Comparison of ENCODE assay signal across 1 cellular context in the genomic region with DNA sequence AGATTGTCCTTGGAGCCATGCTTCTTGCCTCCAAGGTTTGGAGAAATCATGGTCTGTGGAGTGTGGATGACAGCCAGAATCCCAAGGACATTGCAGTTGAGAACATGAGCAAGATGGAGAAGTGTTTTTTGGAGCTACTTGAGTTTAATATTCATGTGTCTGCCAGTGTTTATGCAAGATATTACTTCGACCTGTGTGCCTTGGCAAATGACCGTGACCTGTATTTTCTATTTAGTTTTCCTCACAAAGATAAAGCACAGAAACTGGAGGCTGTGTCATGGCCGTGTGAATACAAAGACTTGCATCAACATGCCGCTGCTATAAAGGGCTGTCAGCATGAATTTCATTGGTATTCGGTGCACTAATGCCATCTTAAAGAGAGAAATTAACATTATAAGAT.
TF ChIP-seq lines count a peak whose summit lies in the region.

No MANE protein-coding gene starts in this region.

TF ChIP-seq in GM23338, 12 proteins besides CTCF, POLR2A, EP300 and RAD21:
- TF ChIP-seq ZNF331 (CRISPR knock-in tag; IDR thresholded peaks at IDR 0.05; ENCODE audit: low read depth) = no peak
- TF ChIP-seq, protein P1, sequence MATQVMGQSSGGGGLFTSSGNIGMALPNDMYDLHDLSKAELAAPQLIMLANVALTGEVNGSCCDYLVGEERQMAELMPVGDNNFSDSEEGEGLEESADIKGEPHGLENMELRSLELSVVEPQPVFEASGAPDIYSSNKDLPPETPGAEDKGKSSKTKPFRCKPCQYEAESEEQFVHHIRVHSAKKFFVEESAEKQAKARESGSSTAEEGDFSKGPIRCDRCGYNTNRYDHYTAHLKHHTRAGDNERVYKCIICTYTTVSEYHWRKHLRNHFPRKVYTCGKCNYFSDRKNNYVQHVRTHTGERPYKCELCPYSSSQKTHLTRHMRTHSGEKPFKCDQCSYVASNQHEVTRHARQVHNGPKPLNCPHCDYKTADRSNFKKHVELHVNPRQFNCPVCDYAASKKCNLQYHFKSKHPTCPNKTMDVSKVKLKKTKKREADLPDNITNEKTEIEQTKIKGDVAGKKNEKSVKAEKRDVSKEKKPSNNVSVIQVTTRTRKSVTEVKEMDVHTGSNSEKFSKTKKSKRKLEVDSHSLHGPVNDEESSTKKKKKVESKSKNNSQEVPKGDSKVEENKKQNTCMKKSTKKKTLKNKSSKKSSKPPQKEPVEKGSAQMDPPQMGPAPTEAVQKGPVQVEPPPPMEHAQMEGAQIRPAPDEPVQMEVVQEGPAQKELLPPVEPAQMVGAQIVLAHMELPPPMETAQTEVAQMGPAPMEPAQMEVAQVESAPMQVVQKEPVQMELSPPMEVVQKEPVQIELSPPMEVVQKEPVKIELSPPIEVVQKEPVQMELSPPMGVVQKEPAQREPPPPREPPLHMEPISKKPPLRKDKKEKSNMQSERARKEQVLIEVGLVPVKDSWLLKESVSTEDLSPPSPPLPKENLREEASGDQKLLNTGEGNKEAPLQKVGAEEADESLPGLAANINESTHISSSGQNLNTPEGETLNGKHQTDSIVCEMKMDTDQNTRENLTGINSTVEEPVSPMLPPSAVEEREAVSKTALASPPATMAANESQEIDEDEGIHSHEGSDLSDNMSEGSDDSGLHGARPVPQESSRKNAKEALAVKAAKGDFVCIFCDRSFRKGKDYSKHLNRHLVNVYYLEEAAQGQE (IDR thresholded peaks at IDR 0.05; ENCODE audit: unreplicated experiment) = no peak
- TF ChIP-seq, protein P2, sequence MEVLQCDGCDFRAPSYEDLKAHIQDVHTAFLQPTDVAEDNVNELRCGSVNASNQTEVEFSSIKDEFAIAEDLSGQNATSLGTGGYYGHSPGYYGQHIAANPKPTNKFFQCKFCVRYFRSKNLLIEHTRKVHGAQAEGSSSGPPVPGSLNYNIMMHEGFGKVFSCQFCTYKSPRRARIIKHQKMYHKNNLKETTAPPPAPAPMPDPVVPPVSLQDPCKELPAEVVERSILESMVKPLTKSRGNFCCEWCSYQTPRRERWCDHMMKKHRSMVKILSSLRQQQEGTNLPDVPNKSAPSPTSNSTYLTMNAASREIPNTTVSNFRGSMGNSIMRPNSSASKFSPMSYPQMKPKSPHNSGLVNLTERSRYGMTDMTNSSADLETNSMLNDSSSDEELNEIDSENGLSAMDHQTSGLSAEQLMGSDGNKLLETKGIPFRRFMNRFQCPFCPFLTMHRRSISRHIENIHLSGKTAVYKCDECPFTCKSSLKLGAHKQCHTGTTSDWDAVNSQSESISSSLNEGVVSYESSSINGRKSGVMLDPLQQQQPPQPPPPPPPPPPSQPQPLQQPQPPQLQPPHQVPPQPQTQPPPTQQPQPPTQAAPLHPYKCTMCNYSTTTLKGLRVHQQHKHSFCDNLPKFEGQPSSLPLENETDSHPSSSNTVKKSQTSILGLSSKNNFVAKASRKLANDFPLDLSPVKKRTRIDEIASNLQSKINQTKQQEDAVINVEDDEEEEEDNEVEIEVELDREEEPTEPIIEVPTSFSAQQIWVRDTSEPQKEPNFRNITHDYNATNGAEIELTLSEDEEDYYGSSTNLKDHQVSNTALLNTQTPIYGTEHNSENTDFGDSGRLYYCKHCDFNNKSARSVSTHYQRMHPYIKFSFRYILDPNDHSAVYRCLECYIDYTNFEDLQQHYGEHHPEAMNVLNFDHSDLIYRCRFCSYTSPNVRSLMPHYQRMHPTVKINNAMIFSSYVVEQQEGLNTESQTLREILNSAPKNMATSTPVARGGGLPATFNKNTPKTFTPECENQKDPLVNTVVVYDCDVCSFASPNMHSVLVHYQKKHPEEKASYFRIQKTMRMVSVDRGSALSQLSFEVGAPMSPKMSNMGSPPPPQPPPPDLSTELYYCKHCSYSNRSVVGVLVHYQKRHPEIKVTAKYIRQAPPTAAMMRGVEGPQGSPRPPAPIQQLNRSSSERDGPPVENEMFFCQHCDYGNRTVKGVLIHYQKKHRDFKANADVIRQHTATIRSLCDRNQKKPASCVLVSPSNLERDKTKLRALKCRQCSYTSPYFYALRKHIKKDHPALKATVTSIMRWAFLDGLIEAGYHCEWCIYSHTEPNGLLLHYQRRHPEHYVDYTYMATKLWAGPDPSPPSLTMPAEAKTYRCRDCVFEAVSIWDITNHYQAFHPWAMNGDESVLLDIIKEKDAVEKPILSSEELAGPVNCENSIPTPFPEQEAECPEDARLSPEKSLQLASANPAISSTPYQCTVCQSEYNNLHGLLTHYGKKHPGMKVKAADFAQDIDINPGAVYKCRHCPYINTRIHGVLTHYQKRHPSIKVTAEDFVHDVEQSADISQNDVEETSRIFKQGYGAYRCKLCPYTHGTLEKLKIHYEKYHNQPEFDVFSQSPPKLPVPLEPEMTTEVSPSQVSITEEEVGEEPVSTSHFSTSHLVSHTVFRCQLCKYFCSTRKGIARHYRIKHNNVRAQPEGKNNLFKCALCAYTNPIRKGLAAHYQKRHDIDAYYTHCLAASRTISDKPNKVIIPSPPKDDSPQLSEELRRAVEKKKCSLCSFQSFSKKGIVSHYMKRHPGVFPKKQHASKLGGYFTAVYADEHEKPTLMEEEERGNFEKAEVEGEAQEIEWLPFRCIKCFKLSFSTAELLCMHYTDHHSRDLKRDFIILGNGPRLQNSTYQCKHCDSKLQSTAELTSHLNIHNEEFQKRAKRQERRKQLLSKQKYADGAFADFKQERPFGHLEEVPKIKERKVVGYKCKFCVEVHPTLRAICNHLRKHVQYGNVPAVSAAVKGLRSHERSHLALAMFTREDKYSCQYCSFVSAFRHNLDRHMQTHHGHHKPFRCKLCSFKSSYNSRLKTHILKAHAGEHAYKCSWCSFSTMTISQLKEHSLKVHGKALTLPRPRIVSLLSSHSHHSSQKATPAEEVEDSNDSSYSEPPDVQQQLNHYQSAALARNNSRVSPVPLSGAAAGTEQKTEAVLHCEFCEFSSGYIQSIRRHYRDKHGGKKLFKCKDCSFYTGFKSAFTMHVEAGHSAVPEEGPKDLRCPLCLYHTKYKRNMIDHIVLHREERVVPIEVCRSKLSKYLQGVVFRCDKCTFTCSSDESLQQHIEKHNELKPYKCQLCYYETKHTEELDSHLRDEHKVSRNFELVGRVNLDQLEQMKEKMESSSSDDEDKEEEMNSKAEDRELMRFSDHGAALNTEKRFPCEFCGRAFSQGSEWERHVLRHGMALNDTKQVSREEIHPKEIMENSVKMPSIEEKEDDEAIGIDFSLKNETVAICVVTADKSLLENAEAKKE (CRISPR knock-in tag; IDR thresholded peaks at IDR 0.05) = no peak
- no peak for TF ChIP-seq STAT1 (IDR thresholded peaks at IDR 0.05; ENCODE audit: unreplicated experiment)
- TF ChIP-seq ZNF114 (CRISPR knock-in tag; IDR thresholded peaks at IDR 0.05) = no peak
- TF ChIP-seq, protein P3, sequence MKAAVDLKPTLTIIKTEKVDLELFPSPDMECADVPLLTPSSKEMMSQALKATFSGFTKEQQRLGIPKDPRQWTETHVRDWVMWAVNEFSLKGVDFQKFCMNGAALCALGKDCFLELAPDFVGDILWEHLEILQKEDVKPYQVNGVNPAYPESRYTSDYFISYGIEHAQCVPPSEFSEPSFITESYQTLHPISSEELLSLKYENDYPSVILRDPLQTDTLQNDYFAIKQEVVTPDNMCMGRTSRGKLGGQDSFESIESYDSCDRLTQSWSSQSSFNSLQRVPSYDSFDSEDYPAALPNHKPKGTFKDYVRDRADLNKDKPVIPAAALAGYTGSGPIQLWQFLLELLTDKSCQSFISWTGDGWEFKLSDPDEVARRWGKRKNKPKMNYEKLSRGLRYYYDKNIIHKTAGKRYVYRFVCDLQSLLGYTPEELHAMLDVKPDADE (IDR thresholded peaks at IDR 0.05) = no peak
- no peak for TF ChIP-seq EZH2 (IDR thresholded peaks at IDR 0.05; ENCODE audit: low read depth, unreplicated experiment)
- TF ChIP-seq NANOG (IDR thresholded peaks at IDR 0.05; ENCODE audit: borderline replicate concordance) = no peak
- no peak for TF ChIP-seq CREB1 (CRISPR knock-in tag; IDR thresholded peaks at IDR 0.05; ENCODE audit: low read depth)
- no peak for TF ChIP-seq JUNB (IDR thresholded peaks at IDR 0.05; ENCODE audit: unreplicated experiment)
